In the genomic region with DNA sequence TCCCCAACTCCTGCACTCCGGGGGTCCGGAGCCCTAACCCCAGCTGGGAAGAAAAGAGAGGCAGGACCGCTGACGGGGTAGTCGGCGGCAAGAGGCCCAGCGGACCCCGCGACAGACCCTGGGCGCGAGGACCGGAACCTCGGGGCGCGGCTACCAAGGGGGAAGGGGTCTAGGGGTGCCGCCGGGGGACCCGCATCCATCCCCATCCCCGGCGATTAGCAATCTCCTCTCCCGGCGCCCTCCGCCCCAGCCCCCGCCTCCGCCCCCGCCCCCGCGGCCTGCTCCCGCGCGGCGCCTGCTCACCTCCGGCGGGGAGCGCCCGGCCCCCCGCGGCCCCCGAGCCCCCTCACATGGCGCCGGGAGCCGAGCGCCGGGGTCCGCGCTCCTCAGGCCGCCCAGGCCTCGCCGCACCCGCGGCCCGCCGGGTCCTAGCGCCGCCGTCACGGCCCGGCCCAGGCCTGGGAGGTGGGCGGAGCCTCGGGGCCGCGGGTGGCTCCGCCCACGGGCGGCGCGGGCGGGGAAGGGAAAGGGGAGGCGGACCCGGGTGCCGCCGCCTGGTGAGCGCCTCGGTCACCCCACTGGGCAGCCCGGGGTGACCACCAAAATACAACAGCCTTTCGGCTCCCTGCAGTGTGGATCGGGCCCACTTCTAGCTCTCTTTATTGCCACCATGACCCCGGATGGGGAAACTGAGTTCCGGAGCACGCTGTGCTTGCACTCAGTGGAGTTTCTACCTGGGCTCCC, we compare ENCODE assay signal across 8 cellular contexts. TPM values are rescaled to one million over a fixed set of nuclear protein-coding genes. Genes with fewer than 3 reads are reported as not detected.
A peak's percentile ranks its signal among the peaks of the same experiment; 100 is the strongest.
DNase-seq lines count a peak whose midpoint lies in the region; ATAC-seq and TF ChIP-seq lines count a peak whose summit lies in the region.

Gene ST6GALNAC6 (minus strand): TSS at position 404 of the 744 bp plus-strand sequence. CDS start 1,622 bp downstream, outside the sequence.

- H3K36me3 ChIP-seq in lung (ENCODE audit: control insufficient read depth in 2 of 2, insufficient read depth in 2 of 2, low read length in 2 of 2), result peaks cover 2 to 13% of the 10 kb centered on the region in 2 donors

- peaks cover 45% of the 10 kb centered on the region for H3K36me3 Mint-ChIP-seq in effector memory CD8-positive, alpha-beta T cell (ENCODE audit: insufficient read depth)

- peak within 1 kb of the TSS; percentile 90 to 94 for H3K4me3 Mint-ChIP-seq in effector memory CD8-positive, alpha-beta T cell

- no peaks in the 10 kb centered on the region for H3K27me3 ChIP-seq in lung (ENCODE audit: control insufficient read depth, insufficient read depth)

- H3K27me3 Mint-ChIP-seq in effector memory CD8-positive, alpha-beta T cell, result no peaks in the 10 kb centered on the region

- peak within 1 kb of the TSS; percentile 91 for H3K4me3 ChIP-seq in lung

- H3K9me3 ChIP-seq in lung (ENCODE audit: control insufficient read depth in 2 of 2, insufficient read depth in 1 of 2, low read length in 1 of 2), result peaks cover 0 to 4% of the 10 kb centered on the region in 2 donors

- TF ChIP-seq CTCF in lung (IDR thresholded peaks at IDR 0.05; ENCODE audit: control extremely low read depth, extremely low read depth), result no peak

- peak within 1 kb of the TSS; percentile 94 for H3K27ac Mint-ChIP-seq in effector memory CD8-positive, alpha-beta T cell

- DNase-seq in NCI-H2081 (lab: John Stamatoyannopoulos, UW), result peak; percentile 51 to 65
- DNase-seq in NCI-H2081 treated with DMSO at 0.1 percent for 48 hours (lab: John Stamatoyannopoulos, UW), result no peak
- DNase-seq in NCI-H345 (lab: John Stamatoyannopoulos, UW), result peak; percentile 77
- DNase-seq in activated CD8-positive, alpha-beta memory T cell treated with anti-CD3 and anti-CD28 coated beads for 24 hours, result peak; percentile 90
- DNase-seq in effector memory CD8-positive, alpha-beta T cell, result peak; percentile 52 to 64 (median 58)
- DNase-seq in lung (ENCODE audit: low spot score), result no peak
- DNase-seq in stimulated activated CD4-positive, alpha-beta T cell treated with anti-CD3 and anti-CD28 coated beads, TNF-alpha, amount 100 ng/mL, for 24 hours (ENCODE audit: low read depth in 3 of 3), result peak; percentile 32 to 73 (median 56)

- 0 to 1% methylated on average over 53 to 80 of the region's 80 CpGs for WGBS in lung, 2 donors

- ATAC-seq in HG02759 (IDR thresholded peaks at IDR 0.05; ENCODE audit: unreplicated experiment) (peak; percentile 70), lung (ENCODE audit: insufficient read depth, low FRiP score) (peak; percentile 86)
- peak; percentile 82 for ATAC-seq in effector memory CD8-positive, alpha-beta T cell (replicated peaks)

- H3K27ac ChIP-seq in lung (ENCODE audit: low read depth in 1 of 2, low read length in 1 of 2), result peak within 1 kb of the TSS; percentile 77 to 96

- no peaks in the 10 kb centered on the region for H3K9me3 Mint-ChIP-seq in effector memory CD8-positive, alpha-beta T cell

- H3K4me1 Mint-ChIP-seq in effector memory CD8-positive, alpha-beta T cell (ENCODE audit: low read depth in 2 of 2), result peaks cover 26 to 40% of the 10 kb centered on the region in 2 donors

- peaks cover 6 to 27% of the 10 kb centered on the region in 2 donors for H3K4me1 ChIP-seq in lung (ENCODE audit: control insufficient read depth in 2 of 2, insufficient read depth in 2 of 2, low read length in 2 of 2)

RNA-seq across cellular contexts. Expression of gene ST6GALNAC6, which starts in this region (rescaled TPM):
- 10 to 100 TPM; 28.3 to 51.9 TPM for total RNA-seq in lung
- 10 to 100 TPM; 45.3 to 59.8 TPM for polyA plus RNA-seq in lung

Comparison
In these comparisons a context has a peak if more than half of its experiments do, and no peak if none do; other contexts are left out.
1. DNase-seq: peak in NCI-H2081 (2 of 2), NCI-H345 (single experiment), activated CD8-positive, alpha-beta memory T cell treated with anti-CD3 and anti-CD28 coated beads for 24 hours (single experiment), effector memory CD8-positive, alpha-beta T cell (3 of 3) and stimulated activated CD4-positive, alpha-beta T cell treated with anti-CD3 and anti-CD28 coated beads, TNF-alpha, amount 100 ng/mL, for 24 hours (3 of 3); none in NCI-H2081 treated with DMSO at 0.1 percent for 48 hours (single experiment) and lung (single experiment).
2. Peak in every context shown above with its lines, with median percentiles within 50 percentile points of each other: ATAC-seq.